In the genomic region with DNA sequence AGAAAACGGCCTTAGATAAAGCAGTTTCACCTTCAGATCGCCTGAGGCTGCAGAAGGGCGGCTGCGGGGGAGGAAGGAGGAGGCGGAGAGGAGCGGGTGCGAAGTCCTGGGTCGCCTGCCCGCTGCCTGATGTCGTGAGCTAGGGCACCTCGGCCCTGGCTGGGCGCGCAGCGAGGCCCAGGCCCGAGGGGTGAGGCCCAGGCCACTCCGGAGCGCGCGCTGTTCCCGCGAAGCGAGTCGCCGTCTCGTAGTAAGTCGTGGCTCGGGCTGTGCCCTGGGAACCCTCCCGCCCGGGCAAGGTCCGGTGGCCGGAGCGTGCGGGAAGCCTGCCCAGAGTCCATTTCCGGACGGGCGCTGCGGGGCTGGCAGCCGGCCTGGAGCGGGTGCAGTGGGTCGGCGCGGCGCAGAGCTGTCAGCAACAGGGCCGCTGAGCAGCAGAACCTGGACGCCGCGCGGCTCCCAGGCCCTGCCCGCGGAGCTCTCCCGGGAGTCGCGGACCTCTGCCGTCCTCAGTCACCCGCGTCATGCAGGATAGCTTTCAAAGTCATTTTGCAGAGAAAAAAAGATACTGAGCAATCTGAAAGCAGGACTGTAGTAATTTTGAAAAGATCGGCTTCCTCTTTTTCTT, we compare ENCODE assay signal across 8 cellular contexts. TPM values are rescaled to one million over a fixed set of nuclear protein-coding genes. Genes with fewer than 3 reads are reported as not detected.
A peak's percentile ranks its signal among the peaks of the same experiment; 100 is the strongest.
DNase-seq lines count a peak whose midpoint lies in the region; ATAC-seq and TF ChIP-seq lines count a peak whose summit lies in the region.

No MANE protein-coding gene starts in this region.

- H3K4me3 ChIP-seq in BE2C (ENCODE audit: low read depth, low read length) (peak overlapping the region; percentile 85), smooth muscle cell (peak overlapping the region; percentile 71)

- peak overlapping the region; percentile 96 for H3K27ac ChIP-seq in smooth muscle cell (ENCODE audit: low read depth)

- H3K9me3 ChIP-seq in BE2C (no peaks in the 10 kb centered on the region), T-helper 17 cell (ENCODE audit: control insufficient read depth, low read length, poor library complexity, severe bottlenecking) (no peaks in the 10 kb centered on the region), smooth muscle cell (replicated peaks; ENCODE audit: low read depth) (no peaks in the 10 kb centered on the region)

- H2AFZ ChIP-seq in smooth muscle cell (ENCODE audit: low read depth) = peak overlapping the region; percentile 89

- H3K4me2 ChIP-seq in smooth muscle cell = peak overlapping the region; percentile 96

- peaks cover 19% of the 10 kb centered on the region for H4K20me1 ChIP-seq in smooth muscle cell (ENCODE audit: low read depth)

- H3K27ac Mint-ChIP-seq in T-helper 17 cell = peak overlapping the region; percentile 80

- H3K36me3 Mint-ChIP-seq in T-helper 17 cell (ENCODE audit: low read depth) = peaks cover 4% of the 10 kb centered on the region

- peak overlapping the region; percentile 92 for H3K4me3 Mint-ChIP-seq in T-helper 17 cell

- peaks cover 8% of the 10 kb centered on the region for H3F3A ChIP-seq in smooth muscle cell (ENCODE audit: low read depth)

- H3K4me1 Mint-ChIP-seq in T-helper 17 cell = peaks cover 25% of the 10 kb centered on the region

- peak; percentile 49 for ATAC-seq in GM19328 (IDR thresholded peaks at IDR 0.05; ENCODE audit: unreplicated experiment)
- peak; percentile 70 for ATAC-seq in HG03354 (IDR thresholded peaks at IDR 0.05; ENCODE audit: poor library complexity, severe bottlenecking, unreplicated experiment)
- ATAC-seq in T-helper 17 cell = peak; percentile 62

- H3K79me2 ChIP-seq in smooth muscle cell (ENCODE audit: low read depth) = peaks cover 43% of the 10 kb centered on the region

- H3K9ac ChIP-seq in smooth muscle cell (ENCODE audit: low read depth) = peak overlapping the region; percentile 90

- TF ChIP-seq CTCF in BE2C (IDR thresholded peaks at IDR 0.05; ENCODE audit: low read depth, low read length) (no peak), smooth muscle cell (IDR thresholded peaks at IDR 0.05; ENCODE audit: borderline replicate concordance, insufficient read depth, poor library complexity, severe bottlenecking) (no peak)

- peaks cover 2% of the 10 kb centered on the region for H3K27me3 Mint-ChIP-seq in T-helper 17 cell

- H3K4me1 ChIP-seq in BE2C (no peaks in the 10 kb centered on the region; the same call in 1 of the 2 replicates), smooth muscle cell (ENCODE audit: low read depth) (peaks cover 20% of the 10 kb centered on the region)

- H3K27me3 ChIP-seq in BE2C (no peaks in the 10 kb centered on the region), smooth muscle cell (ENCODE audit: low read depth) (no peaks in the 10 kb centered on the region)

- WGBS in smooth muscle cell (ENCODE audit: low lambda C conversion rate) = under 1% methylated on average over 57 of the region's 57 CpGs

- DNase-seq in BE2C (peak; percentile 67), T-helper 17 cell (peak in 2 of 3 donors; percentile 13 to 20), islet precursor cell (peak; percentile 81), smooth muscle cell (lab: John Stamatoyannopoulos, UW; ENCODE audit: unreplicated experiment) (no peak), SKM-1 (lab: John Stamatoyannopoulos, UW; ENCODE audit: unreplicated experiment) (no peak)
- peak; percentile 15 for DNase-seq in central memory CD4-positive, alpha-beta T cell

- H3K36me3 ChIP-seq in BE2C (no peaks in the 10 kb centered on the region), smooth muscle cell (ENCODE audit: low read depth) (no peaks in the 10 kb centered on the region)

RNA-seq across cellular contexts. Expression of a gene that starts 18.7 kb away (rescaled TPM):
- 37.7 TPM for polyA plus RNA-seq in BE2C (2012; ENCODE audit: insufficient read depth, insufficient read length, low read depth)
- total RNA-seq in T-helper 17 cell = 1 to 10 TPM; 4.3 to 9.5 TPM
- total RNA-seq in smooth muscle cell = 29.4 and 33.4 TPM in 2 replicates
- 8.0 and 9.1 TPM in 2 replicates for polyA plus RNA-seq in smooth muscle cell

Comparison
In these comparisons a context has a peak if more than half of its experiments do, and no peak if none do; other contexts are left out.
1. DNase-seq: peak in BE2C (single experiment), T-helper 17 cell (2 of 3), central memory CD4-positive, alpha-beta T cell (single experiment) and islet precursor cell (single experiment); none in smooth muscle cell (single experiment) and SKM-1 (single experiment).
2. Peak in every context shown above with its lines, with median percentiles within 50 percentile points of each other: ATAC-seq.